In genomic region chr4:72446353-72447055, GRCh38 we compare ENCODE assay signal across 18 cellular contexts.
"Had no signal": no experiment of that assay in that cellular context is flagged by ENCODE, and none has a peak within 500 bp of the region (broad histone marks: within the 10 kb centered on the region; RNA-seq: fewer than 3 reads in every experiment).

No MANE protein-coding gene starts in this region.

- H3K9me3 ChIP-seq: colonic mucosa, testis, upper lobe of left lung had no signal

- H3K4me1 ChIP-seq: colonic mucosa, testis, upper lobe of left lung had no signal

- DNase-seq: activated CD4-positive, alpha-beta T cell treated with anti-CD3 and anti-CD28 coated beads, Interleukin-2, amount 10 ng/mL, durations not matched to agents 24 days and 14 days; activated CD4-positive, CD25-positive, alpha-beta regulatory T cell; activated CD8-positive, alpha-beta T cell treated with anti-CD3 and anti-CD28 coated beads for 36 hours; activated naive CD4-positive, alpha-beta T cell treated with Interleukin-2 at 50 U/mL for 16 hours; activated naive CD8-positive, alpha-beta T cell treated with anti-CD3 and anti-CD28 coated beads, Interleukin-2, amount 10 ng/mL, durations not matched to agents 7 days and 5 days; activated T-cell treated with anti-CD3 and anti-CD28 coated beads, Interleukin-2, amount 50 U/mL, for 1 hour; brain microvascular endothelial cell; central memory CD4-positive, alpha-beta T cell; colonic mucosa; endodermal cell; glutamatergic neuron; left ventricle myocardium superior; occipital lobe; stimulated activated CD4-positive, alpha-beta T cell treated with anti-CD3 and anti-CD28 coated beads, Interleukin-12 subunit alpha, Interleukin-12 subunit beta, amount 100 ng/mL, for 4 hours; T1000; testis; upper lobe of left lung had no signal

- ATAC-seq: activated CD8-positive, alpha-beta T cell treated with anti-CD3 and anti-CD28 coated beads for 36 hours; activated T-helper 17 cell treated with anti-CD3 and anti-CD28 coated beads, Interleukin-2, amount 50 U/mL, for 72 hours; left ventricle myocardium superior had no signal

- H3K27ac ChIP-seq: brain microvascular endothelial cell, colonic mucosa, testis, upper lobe of left lung had no signal

- H3K4me3 ChIP-seq: colonic mucosa, testis, upper lobe of left lung had no signal

- H3K27me3 ChIP-seq: brain microvascular endothelial cell, colonic mucosa, testis, upper lobe of left lung had no signal

- H3K36me3 ChIP-seq: brain microvascular endothelial cell, colonic mucosa, upper lobe of left lung had no signal
